16 cellular contexts compared by ENCODE assay signal in the genomic region with DNA sequence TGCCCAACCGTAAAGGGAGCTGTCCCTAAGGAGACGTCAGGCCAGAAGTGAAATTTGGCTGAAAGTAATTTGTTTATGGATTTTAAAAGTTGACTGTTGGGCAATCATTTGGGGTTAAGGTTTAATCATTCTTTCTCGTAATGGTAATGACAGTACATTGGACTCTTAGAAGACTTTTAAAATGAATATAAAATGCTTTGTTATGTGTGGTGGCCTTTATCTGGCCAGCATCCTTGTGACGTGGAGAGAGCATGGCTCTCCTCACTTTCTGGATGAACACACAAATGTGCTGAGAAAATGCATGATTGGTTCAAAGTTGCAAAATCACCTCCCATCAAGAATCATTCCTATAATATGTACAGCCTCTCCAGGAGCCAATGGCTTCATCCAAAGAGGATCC.
A peak's percentile ranks its signal among the peaks of the same experiment; 100 is the strongest.
DNase-seq lines count a peak whose midpoint lies in the region; ATAC-seq, FAIRE-seq and TF ChIP-seq lines count a peak whose summit lies in the region.
"Had no signal": no experiment of that assay in that cellular context is flagged by ENCODE, and none has a peak within 500 bp of the region (broad histone marks: within the 10 kb centered on the region; RNA-seq: fewer than 3 reads in every experiment).

No MANE protein-coding gene starts in this region.

- CTCF ChIA-PET in CD4-positive, alpha-beta T cell (lab: Charles Lee): no interaction called here

- peaks cover 69% of the 10 kb centered on the region for H3K4me1 ChIP-seq in stomach smooth muscle (ENCODE audit: control insufficient read depth, insufficient read depth, low read length)

- TF ChIP-seq POLR2A in GM12891 (IDR thresholded peaks at IDR 0.05; ENCODE audit: low read depth, low read length): no peak

- ATAC-seq in CD4-positive, alpha-beta T cell (ENCODE audit: poor library complexity): no peak
- ATAC-seq in HG02571 (IDR thresholded peaks at IDR 0.05; ENCODE audit: unreplicated experiment): no peak
- ATAC-seq in stimulated activated memory B cell treated with anti-CD40 and anti-IgM and Interleukin-4, amounts not matched to agents 10 μg/mL and 1 μg/mL and 100 μg/mL, for 72 hours: no peak
- ATAC-seq: activated T-helper 17 cell treated with anti-CD3 and anti-CD28 coated beads, Interleukin-2, amount 50 U/mL, for 72 hours had no signal

- H3K36me3 ChIP-seq in stomach smooth muscle (ENCODE audit: control insufficient read depth in 2 of 2, insufficient read depth in 2 of 2, low read length in 2 of 2): peaks cover 0 to 3% of the 10 kb centered on the region in 2 donors
- H3K36me3 ChIP-seq: cardiac muscle cell had no signal

- DNase-seq in CD4-positive, alpha-beta T cell: no peak
- DNase-seq in amniotic epithelial cell (ENCODE audit: low read depth): peak; percentile 67
- peak; percentile 79 for DNase-seq in iris pigment epithelial cell (ENCODE audit: low read depth)
- no peak for DNase-seq in caudate nucleus (lab: John Stamatoyannopoulos, UW)
- no peak for DNase-seq in GM12891 (ENCODE audit: insufficient read length, low spot score)
- DNase-seq: activated CD4-positive, alpha-beta T cell treated with anti-CD3 and anti-CD28 coated beads, Interleukin-2, amount 50 U/mL, for 4 hours; C1 segment of cervical spinal cord; DMS79 treated with DMSO at 0.1 percent for 48 hours; NCI-H187 treated with DMSO at 0.1 percent for 48 hours; NCI-H82; occipital lobe had no signal

- TF ChIP-seq CTCF in CD4-positive, alpha-beta T cell (IDR thresholded peaks at IDR 0.05): no peak

- no peaks in the 10 kb centered on the region for H3K9me3 ChIP-seq in CD4-positive, alpha-beta T cell (ENCODE audit: control insufficient read depth, low read length)
- H3K9me3 ChIP-seq in stomach smooth muscle (ENCODE audit: control insufficient read depth in 2 of 2, low read length in 2 of 2): no peaks in the 10 kb centered on the region

- H3K36me3 Mint-ChIP-seq in CD4-positive, alpha-beta T cell (ENCODE audit: low read depth): peaks cover 63% of the 10 kb centered on the region
- peaks cover 73% of the 10 kb centered on the region for H3K36me3 Mint-ChIP-seq in stimulated activated memory B cell treated with anti-CD40 and anti-IgM and Interleukin-4, amounts not matched to agents 10 μg/mL and 1 μg/mL and 100 μg/mL, for 72 hours

- no peaks in the 10 kb centered on the region for H3K9me3 Mint-ChIP-seq in CD4-positive, alpha-beta T cell
- H3K9me3 Mint-ChIP-seq in stimulated activated memory B cell treated with anti-CD40 and anti-IgM and Interleukin-4, amounts not matched to agents 10 μg/mL and 1 μg/mL and 100 μg/mL, for 72 hours: no peaks in the 10 kb centered on the region
- H3K9me3 Mint-ChIP-seq: activated T-helper 17 cell treated with anti-CD3 and anti-CD28 coated beads, Interleukin-2, amount 50 U/mL, for 72 hours had no signal

- intact Hi-C loops in CD4-positive, alpha-beta T cell (cut with DNase I, micrococcal nuclease): loop anchor here in 1 of 2 experiments (2.0 to 10.0 kb wide), 2 partner anchors 19 to 313 kb away; no protein-coding TSS in a partner anchor

- H3K9ac ChIP-seq in stomach smooth muscle (ENCODE audit: low read length in 2 of 2): no peak overlapping the region

- H3K27me3 Mint-ChIP-seq in CD4-positive, alpha-beta T cell: no peaks in the 10 kb centered on the region
- H3K27me3 Mint-ChIP-seq in stimulated activated memory B cell treated with anti-CD40 and anti-IgM and Interleukin-4, amounts not matched to agents 10 μg/mL and 1 μg/mL and 100 μg/mL, for 72 hours: no peaks in the 10 kb centered on the region
- H3K27me3 Mint-ChIP-seq: activated T-helper 17 cell treated with anti-CD3 and anti-CD28 coated beads, Interleukin-2, amount 50 U/mL, for 72 hours had no signal

- POLR2A ChIA-PET in CD4-positive, alpha-beta T cell (lab: Charles Lee): interaction anchor here (0.7 to 4.0 kb wide), 4 partner anchors 8 to 53 kb away, joined by 5 to 15 read pairs (median 10); no protein-coding TSS in a partner anchor

- H3K27ac ChIP-seq in CD4-positive, alpha-beta T cell (ENCODE audit: low read depth, low read length): no peak overlapping the region
- H3K27ac ChIP-seq in stomach smooth muscle (ENCODE audit: low read length) (peak overlapping the region; percentile 64), caudate nucleus (ENCODE audit: low read depth, low read length) (no peak overlapping the region)
- H3K27ac ChIP-seq: cardiac muscle cell had no signal

- H3K27ac Mint-ChIP-seq in CD4-positive, alpha-beta T cell: peak overlapping the region; percentile 12
- H3K27ac Mint-ChIP-seq in stimulated activated memory B cell treated with anti-CD40 and anti-IgM and Interleukin-4, amounts not matched to agents 10 μg/mL and 1 μg/mL and 100 μg/mL, for 72 hours: no peak overlapping the region
- H3K27ac Mint-ChIP-seq: activated T-helper 17 cell treated with anti-CD3 and anti-CD28 coated beads, Interleukin-2, amount 50 U/mL, for 72 hours had no signal

- H3K4me1 Mint-ChIP-seq in CD4-positive, alpha-beta T cell (ENCODE audit: low read depth): peaks cover 59% of the 10 kb centered on the region
- peaks cover 10% of the 10 kb centered on the region for H3K4me1 Mint-ChIP-seq in stimulated activated memory B cell treated with anti-CD40 and anti-IgM and Interleukin-4, amounts not matched to agents 10 μg/mL and 1 μg/mL and 100 μg/mL, for 72 hours

- H3K4me3 Mint-ChIP-seq in CD4-positive, alpha-beta T cell: no peak overlapping the region
- no peak overlapping the region for H3K4me3 Mint-ChIP-seq in stimulated activated memory B cell treated with anti-CD40 and anti-IgM and Interleukin-4, amounts not matched to agents 10 μg/mL and 1 μg/mL and 100 μg/mL, for 72 hours
- H3K4me3 Mint-ChIP-seq: activated T-helper 17 cell treated with anti-CD3 and anti-CD28 coated beads, Interleukin-2, amount 50 U/mL, for 72 hours had no signal

- no peak for FAIRE-seq in GM12891 (lab: Jason Lieb, UNC)

- H3K27me3 ChIP-seq in CD4-positive, alpha-beta T cell (ENCODE audit: control insufficient read depth, insufficient read depth, low read length): no peaks in the 10 kb centered on the region
- H3K27me3 ChIP-seq in stomach smooth muscle (ENCODE audit: control insufficient read depth in 1 of 2, insufficient read depth in 2 of 2, low read length in 2 of 2): no peaks in the 10 kb centered on the region
- H3K27me3 ChIP-seq: cardiac muscle cell had no signal

- no peak overlapping the region for H3K4me3 ChIP-seq in stomach smooth muscle (ENCODE audit: low read length in 2 of 2)
- H3K4me3 ChIP-seq: cardiac muscle cell had no signal

TF ChIP-seq in GM12891, 5 proteins besides CTCF, POLR2A, EP300 and RAD21:
- no peak for TF ChIP-seq PAX5 (IDR thresholded peaks at IDR 0.05; ENCODE audit: insufficient read depth, low read length, severe bottlenecking)
- TF ChIP-seq TAF1 (IDR thresholded peaks at IDR 0.05; ENCODE audit: low read depth, low read length): no peak
- TF ChIP-seq POU2F2 (IDR thresholded peaks at IDR 0.05; ENCODE audit: low read depth, low read length): no peak
- TF ChIP-seq SPI1 (IDR thresholded peaks at IDR 0.05; ENCODE audit: low read depth, low read length): no peak
- no peak for TF ChIP-seq POLR2AphosphoS5 (IDR thresholded peaks at IDR 0.05; ENCODE audit: low read depth, low read length)

Comparison
In these comparisons a context has a peak if more than half of its experiments do, and no peak if none do; other contexts are left out.
1. DNase-seq: peak in amniotic epithelial cell (single experiment) and iris pigment epithelial cell (single experiment); none in CD4-positive, alpha-beta T cell (0 of 10), caudate nucleus (0 of 61) and GM12891 (single experiment).